Comparison of ENCODE assay signal across 1 cellular context in genomic region chr2:21030983-21031968, GRCh38.
TF ChIP-seq lines count a peak whose summit lies in the region.

No MANE protein-coding gene starts in this region.

TF ChIP-seq in HepG2, 621 proteins besides CTCF, POLR2A, EP300 and RAD21 (continued from another document and continues in another):
- TF ChIP-seq SATB2 (CRISPR knock-in tag; IDR thresholded peaks at IDR 0.05) (0 out of 2 replicates have a peak, but pooled peaks have one; percentile 42), RBM22 (optimal IDR thresholded peaks at IDR 0.05; ENCODE audit: low read length) (peak; percentile 99), ZNF614 (CRISPR knock-in tag; IDR thresholded peaks at IDR 0.05; ENCODE audit: borderline replicate concordance) (no peak), SIX1 (CRISPR knock-in tag; IDR thresholded peaks at IDR 0.05; ENCODE audit: borderline replicate concordance) (no peak), AFF4 (CRISPR knock-in tag; IDR thresholded peaks at IDR 0.05) (peak; percentile 82; the same call in 1 of the 2 replicates), ZNF382 (CRISPR knock-in tag; IDR thresholded peaks at IDR 0.05; ENCODE audit: borderline replicate concordance) (no peak), ZNF20 (CRISPR knock-in tag; IDR thresholded peaks at IDR 0.05) (no peak), HMG20A (CRISPR knock-in tag; IDR thresholded peaks at IDR 0.05; ENCODE audit: borderline replicate concordance) (no peak), SNAI1 (CRISPR knock-in tag; IDR thresholded peaks at IDR 0.05; ENCODE audit: borderline replicate concordance) (no peak), ZNF142 (CRISPR knock-in tag; IDR thresholded peaks at IDR 0.05) (no peak), ZNF362 (CRISPR knock-in tag; IDR thresholded peaks at IDR 0.05; ENCODE audit: borderline replicate concordance) (no peak), ZNF740 (CRISPR knock-in tag; IDR thresholded peaks at IDR 0.05) (no peak), CAMTA2 (CRISPR knock-in tag; IDR thresholded peaks at IDR 0.05; ENCODE audit: borderline replicate concordance) (no peak), POGZ (CRISPR knock-in tag; IDR thresholded peaks at IDR 0.05) (no peak), SP5 (CRISPR knock-in tag; IDR thresholded peaks at IDR 0.05; ENCODE audit: borderline replicate concordance, low read depth) (no peak), FOXP4 (CRISPR knock-in tag; IDR thresholded peaks at IDR 0.05) (peak; percentile 35; the same call in 1 of the 2 replicates), GATAD2A (CRISPR knock-in tag; IDR thresholded peaks at IDR 0.05) (0 out of 2 replicates have a peak, but pooled peaks have one; percentile 38), ZNF34 (CRISPR knock-in tag; IDR thresholded peaks at IDR 0.05; ENCODE audit: borderline replicate concordance) (no peak), HBP1 (CRISPR knock-in tag; IDR thresholded peaks at IDR 0.05; ENCODE audit: low read depth) (no peak), NFYB (CRISPR knock-in tag; IDR thresholded peaks at IDR 0.05) (no peak), BATF2 (CRISPR knock-in tag; IDR thresholded peaks at IDR 0.05) (no peak), ZNF841 (CRISPR knock-in tag; IDR thresholded peaks at IDR 0.05; ENCODE audit: borderline replicate concordance) (0 out of 2 replicates have a peak, but pooled peaks have one; percentile 45), ZBTB25 (CRISPR knock-in tag; IDR thresholded peaks at IDR 0.05) (no peak), ATRX (CRISPR knock-in tag; IDR thresholded peaks at IDR 0.05; ENCODE audit: borderline replicate concordance) (no peak), ZNF263 (CRISPR knock-in tag; IDR thresholded peaks at IDR 0.05) (no peak), ZNF276 (CRISPR knock-in tag; IDR thresholded peaks at IDR 0.05; ENCODE audit: low read depth) (no peak), ELK4 (CRISPR knock-in tag; IDR thresholded peaks at IDR 0.05; ENCODE audit: borderline replicate concordance) (no peak), ZSCAN22 (CRISPR knock-in tag; IDR thresholded peaks at IDR 0.05) (no peak), PCBP1 (IDR thresholded peaks at IDR 0.05; ENCODE audit: borderline replicate concordance, low read depth, low read length) (no peak), POGK (CRISPR knock-in tag; conservative IDR thresholded peaks at IDR 0.05) (no peak), TCF7 (IDR thresholded peaks at IDR 0.05; ENCODE audit: low read depth) (no peak), SMYD3 (CRISPR knock-in tag; IDR thresholded peaks at IDR 0.05) (0 out of 2 replicates have a peak, but pooled peaks have one; percentile 46), FOXP1 (IDR thresholded peaks at IDR 0.05) (peak; percentile 73), FOXP1 (CRISPR knock-in tag; IDR thresholded peaks at IDR 0.05) (no peak), ZNF839 (CRISPR knock-in tag; IDR thresholded peaks at IDR 0.05; ENCODE audit: borderline replicate concordance) (no peak), ZNF788 (CRISPR knock-in tag; IDR thresholded peaks at IDR 0.05; ENCODE audit: borderline replicate concordance) (no peak), JARID2 (CRISPR knock-in tag; IDR thresholded peaks at IDR 0.05; ENCODE audit: insufficient replicate concordance) (no peak), ZNF530 (CRISPR knock-in tag; IDR thresholded peaks at IDR 0.05; ENCODE audit: low read depth) (no peak)
